Comparison of ENCODE assay signal across 1 cellular context in the genomic region with DNA sequence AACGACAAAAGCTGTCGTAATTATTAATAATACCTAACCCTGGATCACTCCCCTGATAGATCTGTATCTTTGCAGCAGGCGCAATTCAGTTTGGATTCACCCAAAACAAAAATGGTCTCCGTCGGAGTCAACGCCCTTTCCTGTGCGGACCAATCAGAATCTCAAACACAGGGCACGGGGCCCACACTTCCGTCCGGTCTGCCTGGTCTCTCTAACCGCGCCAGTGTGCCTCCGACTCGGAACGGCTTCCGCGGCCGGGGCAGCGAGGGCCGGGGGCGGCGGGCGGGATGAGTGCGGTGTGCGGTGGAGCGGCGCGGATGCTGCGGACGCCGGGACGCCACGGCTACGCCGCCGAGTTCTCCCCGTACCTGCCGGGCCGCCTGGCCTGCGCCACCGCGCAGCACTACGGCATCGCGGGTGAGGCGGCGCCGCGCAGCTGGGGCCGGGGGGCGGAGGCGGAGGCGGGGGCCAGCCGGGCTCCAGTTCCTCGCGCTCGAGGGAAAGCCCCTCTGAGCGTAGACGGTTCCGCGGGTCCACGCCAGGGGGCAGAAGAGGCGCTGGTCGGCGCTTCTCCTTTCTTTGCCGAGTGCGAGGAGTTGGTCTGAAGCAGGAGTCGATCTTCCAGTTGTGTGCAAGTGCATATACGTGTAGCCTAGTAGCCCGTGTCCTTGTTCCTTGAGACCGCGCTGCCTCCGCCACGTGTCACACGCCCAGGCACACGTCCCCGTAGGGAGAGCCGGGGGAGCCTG.
TF ChIP-seq lines count a peak whose summit lies in the region.

A gene with protein sequence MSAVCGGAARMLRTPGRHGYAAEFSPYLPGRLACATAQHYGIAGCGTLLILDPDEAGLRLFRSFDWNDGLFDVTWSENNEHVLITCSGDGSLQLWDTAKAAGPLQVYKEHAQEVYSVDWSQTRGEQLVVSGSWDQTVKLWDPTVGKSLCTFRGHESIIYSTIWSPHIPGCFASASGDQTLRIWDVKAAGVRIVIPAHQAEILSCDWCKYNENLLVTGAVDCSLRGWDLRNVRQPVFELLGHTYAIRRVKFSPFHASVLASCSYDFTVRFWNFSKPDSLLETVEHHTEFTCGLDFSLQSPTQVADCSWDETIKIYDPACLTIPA (plus strand): TSS at position 214 of the 749 bp plus-strand sequence. CDS start 74 bp downstream, at position 288.

TF ChIP-seq in A549, 52 proteins besides CTCF, POLR2A, EP300 and RAD21 (continued from another document):
- TF ChIP-seq, protein P1, sequence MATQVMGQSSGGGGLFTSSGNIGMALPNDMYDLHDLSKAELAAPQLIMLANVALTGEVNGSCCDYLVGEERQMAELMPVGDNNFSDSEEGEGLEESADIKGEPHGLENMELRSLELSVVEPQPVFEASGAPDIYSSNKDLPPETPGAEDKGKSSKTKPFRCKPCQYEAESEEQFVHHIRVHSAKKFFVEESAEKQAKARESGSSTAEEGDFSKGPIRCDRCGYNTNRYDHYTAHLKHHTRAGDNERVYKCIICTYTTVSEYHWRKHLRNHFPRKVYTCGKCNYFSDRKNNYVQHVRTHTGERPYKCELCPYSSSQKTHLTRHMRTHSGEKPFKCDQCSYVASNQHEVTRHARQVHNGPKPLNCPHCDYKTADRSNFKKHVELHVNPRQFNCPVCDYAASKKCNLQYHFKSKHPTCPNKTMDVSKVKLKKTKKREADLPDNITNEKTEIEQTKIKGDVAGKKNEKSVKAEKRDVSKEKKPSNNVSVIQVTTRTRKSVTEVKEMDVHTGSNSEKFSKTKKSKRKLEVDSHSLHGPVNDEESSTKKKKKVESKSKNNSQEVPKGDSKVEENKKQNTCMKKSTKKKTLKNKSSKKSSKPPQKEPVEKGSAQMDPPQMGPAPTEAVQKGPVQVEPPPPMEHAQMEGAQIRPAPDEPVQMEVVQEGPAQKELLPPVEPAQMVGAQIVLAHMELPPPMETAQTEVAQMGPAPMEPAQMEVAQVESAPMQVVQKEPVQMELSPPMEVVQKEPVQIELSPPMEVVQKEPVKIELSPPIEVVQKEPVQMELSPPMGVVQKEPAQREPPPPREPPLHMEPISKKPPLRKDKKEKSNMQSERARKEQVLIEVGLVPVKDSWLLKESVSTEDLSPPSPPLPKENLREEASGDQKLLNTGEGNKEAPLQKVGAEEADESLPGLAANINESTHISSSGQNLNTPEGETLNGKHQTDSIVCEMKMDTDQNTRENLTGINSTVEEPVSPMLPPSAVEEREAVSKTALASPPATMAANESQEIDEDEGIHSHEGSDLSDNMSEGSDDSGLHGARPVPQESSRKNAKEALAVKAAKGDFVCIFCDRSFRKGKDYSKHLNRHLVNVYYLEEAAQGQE (IDR thresholded peaks at IDR 0.05), result no peak
- TF ChIP-seq SMC3 (IDR thresholded peaks at IDR 0.05) (peak; percentile 49; the same call in 2 of the 3 replicates), PHF8 (IDR thresholded peaks at IDR 0.05; ENCODE audit: borderline replicate concordance, low read depth) (peak; percentile 92)
TF ChIP-seq in A549: peak in this region for 6.
